8 cellular contexts compared by ENCODE assay signal in the genomic region with DNA sequence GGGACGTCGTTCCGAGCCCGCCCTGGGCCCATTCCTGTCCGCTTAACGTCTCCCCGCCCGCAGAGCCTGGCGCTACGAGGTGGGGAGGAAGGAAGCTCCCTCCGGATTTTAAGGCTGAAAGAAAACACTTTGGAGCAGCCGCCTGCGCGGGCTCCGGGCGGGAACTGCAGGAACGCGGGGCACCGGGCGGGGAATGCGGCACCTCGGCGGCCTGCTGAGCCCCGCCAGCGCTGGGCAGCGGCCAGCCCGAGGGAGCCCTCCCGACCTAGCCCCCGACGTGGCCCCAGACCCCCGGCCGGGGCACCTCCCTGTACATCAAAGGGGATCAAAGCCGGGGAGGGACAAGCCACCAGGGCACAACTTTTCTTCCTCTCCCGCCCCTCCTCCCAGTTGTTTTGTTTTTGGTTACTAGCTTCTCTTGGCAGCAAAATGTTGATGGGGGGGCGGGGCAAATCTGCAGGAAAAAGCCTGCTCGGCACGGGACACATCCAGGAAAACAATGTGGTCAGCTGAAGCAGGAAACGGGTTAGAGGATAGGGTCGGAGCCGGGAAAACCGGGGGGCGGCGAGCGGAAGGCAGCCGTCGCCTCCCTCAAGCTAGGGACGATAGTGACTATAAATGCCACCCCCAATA. TPM values are rescaled to one million over a fixed set of nuclear protein-coding genes. Genes with fewer than 3 reads are reported as not detected.
DNase-seq lines count a peak whose midpoint lies in the region; ATAC-seq, FAIRE-seq and TF ChIP-seq lines count a peak whose summit lies in the region.
"Not testable (repeated sequence)": the region's sequence is repeated elsewhere in the genome, so short reads cannot be mapped to it uniquely, and the experiment has no call there.

No MANE protein-coding gene starts in this region.

- POLR2A ChIA-PET in endothelial cell of umbilical vein (lab: Charles Lee), result not testable (repeated sequence)

- DNase-seq in CD14-positive monocyte (ENCODE audit: low spot score) (peak; percentile 43), endothelial cell of umbilical vein (ENCODE audit: low read depth, low spot score) (peak; percentile 29), islet precursor cell (peak; percentile 56)
- DNase-seq in activated naive CD4-positive, alpha-beta T cell treated with anti-CD3 and anti-CD28 coated beads, Interleukin-2, amount 50 U/mL, for 16 hours, result peak; percentile 9
- DNase-seq in stimulated activated naive CD8-positive, alpha-beta T cell treated with anti-CD3 and anti-CD28 coated beads, Interleukin-15, Interleukin-2, amounts not matched to agents 100 U/mL and 50 U/mL, for 24 hours, result peak; percentile 13

- H3K9me3 ChIP-seq in HUES48 (ENCODE audit: control insufficient read depth, insufficient read depth, low read length); endothelial cell of umbilical vein (replicated peaks; ENCODE audit: control insufficient read depth, insufficient read depth, low read length); neuron (ENCODE audit: low read length): not testable (repeated sequence)

- H3K4me3 ChIP-seq in HUES48 (ENCODE audit: low read depth, low read length), result peak overlapping the region; percentile 46; the same call in 1 of the 2 replicates
- H3K4me3 ChIP-seq in endothelial cell of umbilical vein (replicated peaks in 1 of 3; ENCODE audit: insufficient read depth in 1 of 3, low read depth in 1 of 3, low read length in 3 of 3), result peak overlapping the region in 1 of 3 experiments; percentile 42
- H3K4me3 ChIP-seq in neuron (ENCODE audit: low read length), result peak overlapping the region; percentile 39

- H3K27ac Mint-ChIP-seq in CD14-positive monocyte, result peak overlapping the region; percentile 84 to 95 (median 93)
- H3K27ac Mint-ChIP-seq in T-helper 1 cell treated with Interleukin-12 subunit alpha and Interleukin-12 subunit beta and Interleukin-4 antibody, amounts not matched to agents 30 μg/mL and 1 μg/mL, for 36 hours, result peak overlapping the region; percentile 75

- not testable (repeated sequence) for H3K36me3 ChIP-seq in HUES48 (ENCODE audit: control insufficient read depth, insufficient read depth, low read length); endothelial cell of umbilical vein (ENCODE audit: control insufficient read depth in 2 of 2, extremely low read depth in 1 of 2, insufficient read depth in 2 of 2, low read length in 2 of 2); neuron (ENCODE audit: insufficient read depth, low read length)

- intact Hi-C loops in CD14-positive monocyte (cut with micrococcal nuclease); endothelial cell of umbilical vein (cut with micrococcal nuclease): not testable (repeated sequence)

- H3K27ac ChIP-seq in HUES48 (ENCODE audit: low read depth, low read length) (peak overlapping the region; percentile 64), endothelial cell of umbilical vein (ENCODE audit: insufficient read depth, low read depth, low read length) (peak overlapping the region; percentile 41)

- H3K27me3 Mint-ChIP-seq in CD14-positive monocyte (ENCODE audit: low read depth in 3 of 3); T-helper 1 cell treated with Interleukin-12 subunit alpha and Interleukin-12 subunit beta and Interleukin-4 antibody, amounts not matched to agents 30 μg/mL and 1 μg/mL, for 36 hours (ENCODE audit: low read depth): not testable (repeated sequence)

- FAIRE-seq in endothelial cell of umbilical vein (lab: Jason Lieb, UNC), result not testable (repeated sequence)

- ATAC-seq in stimulated activated naive CD8-positive, alpha-beta T cell treated with anti-CD3 and anti-CD28 coated beads, Interleukin-15, Interleukin-2, amounts not matched to agents 100 U/mL and 50 U/mL, for 24 hours, result not testable (repeated sequence)

- TSS peak; percentile 30 for BruUV-seq in endothelial cell of umbilical vein (replicated peaks; lab: Mats Ljungman, UMichigan)

- H3K79me2 ChIP-seq in endothelial cell of umbilical vein (ENCODE audit: control insufficient read depth, insufficient read depth, low read length), result not testable (repeated sequence)

- H3K9ac ChIP-seq in HUES48 (ENCODE audit: low read depth, low read length); endothelial cell of umbilical vein (replicated peaks; ENCODE audit: extremely low read depth, insufficient read depth, low read length): not testable (repeated sequence)

- TF ChIP-seq POLR2A in endothelial cell of umbilical vein (IDR thresholded peaks at IDR 0.05; ENCODE audit: low read depth, low read length), result not testable (repeated sequence)

- TF ChIP-seq CTCF in CD14-positive monocyte (IDR thresholded peaks at IDR 0.05); endothelial cell of umbilical vein (IDR thresholded peaks at IDR 0.05; ENCODE audit: extremely low read depth in 1 of 2, insufficient read depth in 1 of 2, low read depth in 1 of 2, low read length in 2 of 2): not testable (repeated sequence)

- H2AFZ ChIP-seq in endothelial cell of umbilical vein (ENCODE audit: low read depth, low read length); neuron (ENCODE audit: low read depth, low read length): not testable (repeated sequence)

- CTCF ChIA-PET in endothelial cell of umbilical vein (lab: Charles Lee), result not testable (repeated sequence)

- not testable (repeated sequence) for H4K20me1 ChIP-seq in endothelial cell of umbilical vein (replicated peaks; ENCODE audit: control insufficient read depth, extremely low read depth, insufficient read depth, low read length)

- not testable (repeated sequence) for H3K9me1 ChIP-seq in endothelial cell of umbilical vein (replicated peaks; ENCODE audit: control insufficient read depth, extremely low read depth, insufficient read depth, low read length)

- not testable (repeated sequence) for H3K9me3 Mint-ChIP-seq in CD14-positive monocyte; T-helper 1 cell treated with Interleukin-12 subunit alpha and Interleukin-12 subunit beta and Interleukin-4 antibody, amounts not matched to agents 30 μg/mL and 1 μg/mL, for 36 hours

- not testable (repeated sequence) for H3K4me1 Mint-ChIP-seq in CD14-positive monocyte; T-helper 1 cell treated with Interleukin-12 subunit alpha and Interleukin-12 subunit beta and Interleukin-4 antibody, amounts not matched to agents 30 μg/mL and 1 μg/mL, for 36 hours (ENCODE audit: low read depth)

- peak overlapping the region; percentile 96 to 97 for H3K4me3 Mint-ChIP-seq in CD14-positive monocyte
- peak overlapping the region; percentile 92 for H3K4me3 Mint-ChIP-seq in T-helper 1 cell treated with Interleukin-12 subunit alpha and Interleukin-12 subunit beta and Interleukin-4 antibody, amounts not matched to agents 30 μg/mL and 1 μg/mL, for 36 hours

- not testable (repeated sequence) for H3K4me1 ChIP-seq in HUES48 (ENCODE audit: control insufficient read depth, insufficient read depth, low read length); endothelial cell of umbilical vein (ENCODE audit: control insufficient read depth, extremely low read depth, insufficient read depth, low read length); neuron (ENCODE audit: insufficient read depth, low read length)

- not testable (repeated sequence) for H3K27me3 ChIP-seq in HUES48 (ENCODE audit: control insufficient read depth, insufficient read depth, low read length); endothelial cell of umbilical vein (ENCODE audit: control insufficient read depth in 2 of 2, insufficient read depth in 2 of 2, low read length in 2 of 2); neuron (ENCODE audit: insufficient read depth, low read length)

- not testable (repeated sequence) for H3K36me3 Mint-ChIP-seq in CD14-positive monocyte; T-helper 1 cell treated with Interleukin-12 subunit alpha and Interleukin-12 subunit beta and Interleukin-4 antibody, amounts not matched to agents 30 μg/mL and 1 μg/mL, for 36 hours (ENCODE audit: low read depth)

- dilution Hi-C loops in endothelial cell of umbilical vein (cut with MboI; ENCODE audit: extremely low pct_ligation_motif_present, low sequenced_read_pairs), result not testable (repeated sequence)

- H3K4me2 ChIP-seq in endothelial cell of umbilical vein (ENCODE audit: insufficient read depth, low read length), result not testable (repeated sequence)

RNA-seq across cellular contexts. Expression of a gene that starts 1.5 kb away (rescaled TPM):
- polyA plus RNA-seq in CD14-positive monocyte, result 1 to 10 TPM; 5.8 to 7.0 TPM
- 75.2 and 76.7 TPM in 2 replicates for total RNA-seq in endothelial cell of umbilical vein
- 11.6 and 13.4 TPM in 2 replicates for polyA plus RNA-seq in endothelial cell of umbilical vein
- polyA plus RNA-seq in endothelial cell of umbilical vein (2011; cell fraction: cytosol; rRNA removed), result 23.2 and 30.1 TPM in 2 replicates
- polyA plus RNA-seq in endothelial cell of umbilical vein (2011; cell fraction: nucleus; rRNA removed), result 33.6 and 37.7 TPM in 2 replicates
- polyA plus RNA-seq in endothelial cell of umbilical vein (2012), result 23.4 and 30.6 TPM in 2 replicates
- polyA minus RNA-seq in endothelial cell of umbilical vein, result 29.8 and 67.2 TPM in 2 replicates
- 31.0 TPM for polyA minus RNA-seq in endothelial cell of umbilical vein (2011; cell fraction: cytosol; rRNA and poly(A)+ RNA removed)
- 39.2 and 58.4 TPM in 2 replicates for polyA minus RNA-seq in endothelial cell of umbilical vein (2011; cell fraction: nucleus; rRNA and poly(A)+ RNA removed)

RNA-seq across cellular contexts. Expression of a gene that starts 2.1 kb away (rescaled TPM):
- polyA plus RNA-seq in CD14-positive monocyte (under 1 TPM; 0.48 to 0.79 TPM), endothelial cell of umbilical vein (0.49 and 1.2 TPM in 2 replicates)
- total RNA-seq in endothelial cell of umbilical vein, result 3.2 and 3.3 TPM in 2 replicates
- polyA plus RNA-seq in endothelial cell of umbilical vein (2011; cell fraction: cytosol; rRNA removed), result 1.1 and 1.3 TPM in 2 replicates
- 0.88 and 1.6 TPM in 2 replicates for polyA plus RNA-seq in endothelial cell of umbilical vein (2011; cell fraction: nucleus; rRNA removed)
- polyA plus RNA-seq in endothelial cell of umbilical vein (2012), result 1.4 and 2.9 TPM in 2 replicates
- 0.97 and 1.1 TPM in 2 replicates for polyA minus RNA-seq in endothelial cell of umbilical vein
- polyA minus RNA-seq in endothelial cell of umbilical vein (2011; cell fraction: cytosol; rRNA and poly(A)+ RNA removed), result 3.2 TPM
- 1.3 and 1.4 TPM in 2 replicates for polyA minus RNA-seq in endothelial cell of umbilical vein (2011; cell fraction: nucleus; rRNA and poly(A)+ RNA removed)
